Comparison of ENCODE assay signal across 1 cellular context in genomic region chr17:58391302-58391984, GRCh38.
TF ChIP-seq lines count a peak whose summit lies in the region.

No MANE protein-coding gene starts in this region.

TF ChIP-seq in Ishikawa, 13 proteins besides CTCF, POLR2A, EP300 and RAD21 (continued from another document):
- no peak for TF ChIP-seq REST (IDR thresholded peaks at IDR 0.05; ENCODE audit: low read depth)
- peak; percentile 80 for TF ChIP-seq TEAD4 (IDR thresholded peaks at IDR 0.05)
- no peak for TF ChIP-seq FOXM1 (IDR thresholded peaks at IDR 0.05; ENCODE audit: borderline replicate concordance, low read depth)
- TF ChIP-seq TAF1 (IDR thresholded peaks at IDR 0.05; ENCODE audit: low read depth): no peak
- TF ChIP-seq CEBPB (IDR thresholded peaks at IDR 0.05): peak; percentile 11; the same call in 1 of the 2 replicates
- TF ChIP-seq ZBTB7A (IDR thresholded peaks at IDR 0.05; ENCODE audit: low read depth): peak; percentile 59; the same call in 1 of the 2 replicates
- 0 out of 2 replicates have a peak, but pooled peaks have one; percentile 11 for TF ChIP-seq MAX (IDR thresholded peaks at IDR 0.05)
- TF ChIP-seq NFIC (IDR thresholded peaks at IDR 0.05): peak; percentile 95
